Comparison of ENCODE assay signal across 8 cellular contexts in the genomic region with DNA sequence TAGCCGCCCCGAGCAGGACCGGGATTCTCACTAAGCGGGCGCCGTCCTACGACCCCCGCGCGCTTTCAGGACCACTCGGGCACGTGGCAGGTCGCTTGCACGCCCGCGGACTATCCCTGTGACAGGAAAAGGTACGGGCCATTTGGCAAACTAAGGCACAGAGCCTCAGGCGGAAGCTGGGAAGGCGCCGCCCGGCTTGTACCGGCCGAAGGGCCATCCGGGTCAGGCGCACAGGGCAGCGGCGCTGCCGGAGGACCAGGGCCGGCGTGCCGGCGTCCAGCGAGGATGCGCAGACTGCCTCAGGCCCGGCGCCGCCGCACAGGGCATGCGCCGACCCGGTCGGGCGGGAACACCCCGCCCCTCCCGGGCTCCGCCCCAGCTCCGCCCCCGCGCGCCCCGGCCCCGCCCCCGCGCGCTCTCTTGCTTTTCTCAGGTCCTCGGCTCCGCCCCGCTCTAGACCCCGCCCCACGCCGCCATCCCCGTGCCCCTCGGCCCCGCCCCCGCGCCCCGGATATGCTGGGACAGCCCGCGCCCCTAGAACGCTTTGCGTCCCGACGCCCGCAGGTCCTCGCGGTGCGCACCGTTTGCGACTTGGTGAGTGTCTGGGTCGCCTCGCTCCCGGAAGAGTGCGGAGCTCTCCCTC. TPM values are rescaled to one million over a fixed set of nuclear protein-coding genes. Genes with fewer than 3 reads are reported as not detected.
DNase-seq lines count a peak whose midpoint lies in the region; ATAC-seq and TF ChIP-seq lines count a peak whose summit lies in the region.

TSS of gene MGMT (plus strand) at position 539 of the 643 bp plus-strand sequence.

- no peak for TF ChIP-seq CTCF in GM12865 (IDR thresholded peaks at IDR 0.05; ENCODE audit: insufficient read depth, low read depth, low read length, missing control alignments)
- no peak for TF ChIP-seq CTCF in HFF-Myc (IDR thresholded peaks at IDR 0.05; ENCODE audit: low read depth, low read length, missing control alignments)
- no peak for TF ChIP-seq CTCF in right lobe of liver (IDR thresholded peaks at IDR 0.05)

- peak; percentile 85 to 94 (median 90) for ATAC-seq in right lobe of liver

- peak within 1 kb of the TSS; percentile 78 for H3K4me3 ChIP-seq in GM12865 (ENCODE audit: low read depth, low read length)
- H3K4me3 ChIP-seq in HFF-Myc (replicated peaks; ENCODE audit: low read depth, low read length): peak within 1 kb of the TSS; percentile 59
- peak within 1 kb of the TSS; percentile 89 to 94 (median 92) for H3K4me3 ChIP-seq in right lobe of liver

- peaks cover 0 to 6% (median 0%) of the 10 kb centered on the region in 4 donors for H3K36me3 ChIP-seq in right lobe of liver

- H3K27ac ChIP-seq in right lobe of liver: peak within 1 kb of the TSS; percentile 83 to 95 (median 92)

- peaks cover 0 to 36% (median 10%) of the 10 kb centered on the region in 4 donors for H3K4me1 ChIP-seq in right lobe of liver

- DNase-seq in GM12865 (ENCODE audit: low read depth) (peak; percentile 96), HFF-Myc (ENCODE audit: extremely low read depth, low read depth) (peak; percentile 22), NCI-H1048 (lab: John Stamatoyannopoulos, UW) (peak; percentile 61), dermis blood vessel endothelial cell (peak; percentile 90), right lobe of liver (peak; percentile 97 to 98 (median 97)), A172 (ENCODE audit: low spot score) (no peak)
- DNase-seq in activated CD4-positive, alpha-beta T cell treated with anti-CD3 and anti-CD28 coated beads, Interleukin-2, amount 50 U/mL, for 48 hours: peak; percentile 99
- peak; percentile 99 for DNase-seq in stimulated activated CD4-positive, alpha-beta T cell treated with anti-CD3 and anti-CD28 coated beads, Interleukin-4, amount 100 ng/mL, for 1 hour

- 1% methylated on average over 14 of the region's 83 CpGs for WGBS in right lobe of liver (ENCODE audit: insufficient coverage, low coverage, low lambda C conversion rate, missing lambda C conversion rate)

- intact Hi-C loops in right lobe of liver (cut with DNase I): no loop called here

- H3K27me3 ChIP-seq in right lobe of liver: no peaks in the 10 kb centered on the region

- no peaks in the 10 kb centered on the region for H3K9me3 ChIP-seq in right lobe of liver

- peak; percentile 85 for TF ChIP-seq POLR2A in right lobe of liver (IDR thresholded peaks at IDR 0.05)

RNA-seq across cellular contexts. Expression of gene MGMT, which starts in this region (rescaled TPM):
- total RNA-seq in dermis blood vessel endothelial cell (18.7 and 39.7 TPM in 2 replicates), right lobe of liver (10 to 100 TPM; 36.5 to 53.4 (median 42.3) TPM)
- not detected in 2 replicates for total RNA-seq in A172 (2014; rRNA removed; shearing (Covaris generic))

Comparison
In these comparisons a context has a peak if more than half of its experiments do, and no peak if none do; other contexts are left out.
1. RNA of gene MGMT (total RNA-seq): 36.5 to 53.4 TPM in right lobe of liver and 18.7 to 39.7 TPM in dermis blood vessel endothelial cell; not detected in A172; every median in the first group is over 10 times any median in the second.
2. Peak in every context shown above with its lines, with median percentiles within 50 percentile points of each other: H3K4me3 ChIP-seq.